Comparison of ENCODE assay signal across 1 cellular context in the genomic region with DNA sequence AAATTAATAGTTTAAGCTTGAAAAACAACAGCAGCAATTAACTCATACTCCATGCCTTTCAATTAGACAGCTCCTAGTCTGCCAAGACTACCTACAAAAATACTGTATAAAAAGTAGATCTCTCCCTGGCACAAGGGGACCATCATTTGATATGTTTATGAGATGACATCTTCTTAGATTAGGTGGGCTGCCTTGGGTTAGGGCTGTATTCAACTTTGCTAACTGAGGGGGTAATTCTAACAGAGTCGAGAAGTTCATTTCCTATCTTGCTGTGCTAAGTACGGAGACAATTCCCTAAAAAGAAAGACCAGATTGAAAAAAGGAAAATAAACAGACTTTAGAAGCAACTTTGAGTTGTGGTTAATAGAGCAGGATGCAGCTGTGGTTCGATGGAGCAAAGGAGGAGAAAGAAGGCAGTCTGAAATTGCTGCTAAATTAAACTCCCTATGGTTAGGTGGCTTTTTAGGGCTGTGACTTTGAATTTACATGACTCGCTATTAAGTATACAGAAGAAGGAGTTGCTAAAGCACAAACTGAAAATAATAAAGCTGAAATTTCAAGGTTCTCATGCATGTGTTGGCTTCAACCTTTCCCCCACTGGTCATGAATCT.
TF ChIP-seq lines count a peak whose summit lies in the region.

No MANE protein-coding gene starts in this region.

TF ChIP-seq in IMR-90, 13 proteins besides CTCF, POLR2A, EP300 and RAD21:
- TF ChIP-seq CEBPB (IDR thresholded peaks at IDR 0.05; ENCODE audit: low read depth, low read length) (no peak), NFE2L2 (IDR thresholded peaks at IDR 0.05; ENCODE audit: low read depth, low read length) (no peak), RCOR1 (IDR thresholded peaks at IDR 0.05; ENCODE audit: insufficient replicate concordance, low read length) (no peak), MAZ (IDR thresholded peaks at IDR 0.05; ENCODE audit: borderline replicate concordance, low read depth, low read length) (no peak), SMC3 (IDR thresholded peaks at IDR 0.05; ENCODE audit: low read depth, low read length) (no peak), ELK1 (IDR thresholded peaks at IDR 0.05; ENCODE audit: borderline replicate concordance, low read depth, low read length) (no peak), CHD1 (IDR thresholded peaks at IDR 0.05; ENCODE audit: low read depth, low read length) (no peak), MAFK (IDR thresholded peaks at IDR 0.05; ENCODE audit: low read depth, low read length) (no peak), USF2 (IDR thresholded peaks at IDR 0.05; ENCODE audit: low read depth, low read length) (no peak), FOS (IDR thresholded peaks at IDR 0.05; ENCODE audit: low read depth, low read length) (no peak), RFX5 (IDR thresholded peaks at IDR 0.05; ENCODE audit: low read depth, low read length) (no peak), BHLHE40 (IDR thresholded peaks at IDR 0.05; ENCODE audit: low read depth, low read length) (no peak)
